Comparison of ENCODE assay signal across 17 cellular contexts in genomic region chr4:159146454-159146853, GRCh38. TPM values are rescaled to one million over a fixed set of nuclear protein-coding genes. Genes with fewer than 3 reads are reported as not detected.
DNase-seq lines count a peak whose midpoint lies in the region; ATAC-seq and TF ChIP-seq lines count a peak whose summit lies in the region.
"Had no signal": no experiment of that assay in that cellular context is flagged by ENCODE, and none has a peak within 500 bp of the region (broad histone marks: within the 10 kb centered on the region; RNA-seq: fewer than 3 reads in every experiment).

No MANE protein-coding gene starts in this region.

- no peak for TF ChIP-seq CTCF in IMR-90 (conservative IDR thresholded peaks at IDR 0.05; ENCODE audit: low read depth, low read length)
- no peak for TF ChIP-seq CTCF in epithelial cell of esophagus (IDR thresholded peaks at IDR 0.05; ENCODE audit: insufficient read depth, low read depth, low read length, missing control alignments)
- no peak for TF ChIP-seq CTCF in natural killer cell (IDR thresholded peaks at IDR 0.05)

- H3K18ac ChIP-seq in IMR-90 (ENCODE audit: low read depth, low read length) = peak overlapping the region; percentile 72

- TF ChIP-seq RAD21 in IMR-90 (IDR thresholded peaks at IDR 0.05; ENCODE audit: low read length) = no peak

- H2BK15ac ChIP-seq in IMR-90 (ENCODE audit: low read depth, low read length) = no peak overlapping the region

- H3K23ac ChIP-seq in IMR-90 (ENCODE audit: low read depth, low read length) = 0 out of 2 replicates have a peak overlapping the region, but pooled peaks have one; percentile 62

- no TSS peak for BruUV-seq in IMR-90 (replicated peaks; lab: Mats Ljungman, UMichigan)

- no peaks in the 10 kb centered on the region for H3K9me3 ChIP-seq in IMR-90 (ENCODE audit: control insufficient read depth, insufficient read depth, low read length)
- H3K9me3 ChIP-seq: BLaER1 treated with 17β-estradiol and CSF1 and Interleukin-3, amounts not matched to agents 10 nM and 100 nM; HAP-1 had no signal

- H3K79me1 ChIP-seq in IMR-90 (ENCODE audit: low read depth in 1 of 2, low read length in 2 of 2) = peaks cover 19 to 45% of the 10 kb centered on the region in 2 experiments

- no peak overlapping the region for H2AK9ac ChIP-seq in IMR-90 (replicated peaks; ENCODE audit: low read depth, low read length, poor library complexity)

- peaks cover 8% of the 10 kb centered on the region for H3K4me1 ChIP-seq in IMR-90 (ENCODE audit: control insufficient read depth, insufficient read depth, low read length)
- H3K4me1 ChIP-seq: HAP-1 had no signal

- H2AFZ ChIP-seq in IMR-90 (replicated peaks; ENCODE audit: low read length, poor library complexity) = no peak overlapping the region

- no peaks in the 10 kb centered on the region for H3K36me3 ChIP-seq in IMR-90 (ENCODE audit: control insufficient read depth, insufficient read depth, low read length)
- H3K36me3 ChIP-seq: BLaER1 treated with 17β-estradiol and CSF1 and Interleukin-3, amounts not matched to agents 10 nM and 100 nM; HAP-1 had no signal

- H3K9me1 ChIP-seq in IMR-90 (ENCODE audit: insufficient read depth, low read length) = peaks cover 7% of the 10 kb centered on the region

- TF ChIP-seq POLR2A in IMR-90 (IDR thresholded peaks at IDR 0.05; ENCODE audit: low read depth, low read length) = no peak

- H2BK5ac ChIP-seq in IMR-90 (ENCODE audit: low read depth, low read length, poor library complexity, severe bottlenecking) = peak overlapping the region; percentile 8

- no peak overlapping the region for H3K56ac ChIP-seq in IMR-90 (ENCODE audit: extremely low read depth, insufficient read depth, low read length)

- intact Hi-C loops in IMR-90 (cut with micrococcal nuclease) (no loop called here), natural killer cell (cut with micrococcal nuclease) (no loop called here)

- no peak overlapping the region for H3K4me3 ChIP-seq in IMR-90 (ENCODE audit: insufficient read depth, low read depth, low read length)
- no peak overlapping the region for H3K4me3 ChIP-seq in epithelial cell of esophagus (ENCODE audit: low read length)
- H3K4me3 ChIP-seq: BLaER1 treated with 17β-estradiol and CSF1 and Interleukin-3, amounts not matched to agents 10 nM and 100 nM; HAP-1 had no signal

- 0 out of 2 replicates have a peak overlapping the region, but pooled peaks have one; percentile 40 for H3K14ac ChIP-seq in IMR-90 (replicated peaks; ENCODE audit: low read depth, low read length)

- peak overlapping the region; percentile 75 for H3K4me2 ChIP-seq in IMR-90 (ENCODE audit: low read depth, low read length)
- H3K4me2 ChIP-seq: BLaER1 treated with 17β-estradiol and CSF1 and Interleukin-3, amounts not matched to agents 10 nM and 100 nM had no signal

- in situ Hi-C loops in IMR-90 (cut with MboI; ENCODE audit: low sequenced_read_pairs) = no loop called here

- peaks cover 9% of the 10 kb centered on the region; the same call in 1 of the 2 replicates for H4K20me1 ChIP-seq in IMR-90 (ENCODE audit: insufficient read depth, low read length)

- no peak overlapping the region for H3K4me3 Mint-ChIP-seq in natural killer cell

- no peaks in the 10 kb centered on the region for H3K9me3 Mint-ChIP-seq in natural killer cell

- ATAC-seq in IMR-90 (ENCODE audit: low read depth) = no peak; the same call in 1 of the 2 replicates
- ATAC-seq in natural killer cell = no peak
- ATAC-seq in GM19351 (IDR thresholded peaks at IDR 0.05; ENCODE audit: unreplicated experiment) = no peak
- ATAC-seq: Panc1 had no signal

- DNase-seq in DMS153 (lab: John Stamatoyannopoulos, UW) = peak; percentile 19
- no peak for DNase-seq in DMS153 treated with DMSO at 0.1 percent for 48 hours (lab: John Stamatoyannopoulos, UW; ENCODE audit: unreplicated experiment)
- DNase-seq in IMR-90 = peak; percentile 9
- peak; percentile 70 for DNase-seq in OCI-M1 (lab: John Stamatoyannopoulos, UW)
- peak; percentile 46 for DNase-seq in epithelial cell of esophagus (ENCODE audit: low read depth)
- DNase-seq in nucleus accumbens (lab: John Stamatoyannopoulos, UW) = no peak
- no peak for DNase-seq in natural killer cell
- DNase-seq: DMS 273 treated with DMSO at 0.1 percent for 48 hours, Kasumi-1, NCI-H1436, NCI-H774, SHP77 had no signal

- H3K27ac ChIP-seq in IMR-90 (ENCODE audit: insufficient read depth, low read length) = peak overlapping the region; percentile 40; the same call in 1 of the 2 replicates
- H3K27ac ChIP-seq: 22Rv1; BLaER1 treated with 17β-estradiol and CSF1 and Interleukin-3, amounts not matched to agents 10 nM and 100 nM had no signal

- POLR2A ChIA-PET in IMR-90 (lab: Charles Lee; ENCODE audit: unreplicated experiment) = interaction anchor here (0.6 kb wide), 1 partner anchor 9 kb away, joined by 5 read pairs; no protein-coding TSS in a partner anchor

- H4K8ac ChIP-seq in IMR-90 (ENCODE audit: low read depth in 2 of 2, low read length in 2 of 2) = no peak overlapping the region; a peak in 1 of 4 replicates

- peak overlapping the region; percentile 78; the same call in 1 of the 2 replicates for H4K5ac ChIP-seq in IMR-90 (ENCODE audit: low read depth, low read length)

- H3K27me3 Mint-ChIP-seq in natural killer cell (ENCODE audit: low read depth in 2 of 2) = peaks cover 0 to 2% of the 10 kb centered on the region in 2 donors

- H3K36me3 Mint-ChIP-seq in natural killer cell = no peaks in the 10 kb centered on the region

- peak overlapping the region; percentile 35; the same call in 1 of the 2 replicates for H3K4ac ChIP-seq in IMR-90 (ENCODE audit: low read depth, low read length)

- no peak overlapping the region for H2BK120ac ChIP-seq in IMR-90 (ENCODE audit: low read depth, low read length)

- no peak overlapping the region for H2AK5ac ChIP-seq in IMR-90 (ENCODE audit: low read depth, low read length)

- dilution Hi-C loops in IMR-90 (cut with HindIII; ENCODE audit: low sequenced_read_pairs, unreplicated experiment) = no loop called here

- H3K4me1 Mint-ChIP-seq in natural killer cell = no peaks in the 10 kb centered on the region

- no peaks in the 10 kb centered on the region for H3K27me3 ChIP-seq in IMR-90 (ENCODE audit: control insufficient read depth, insufficient read depth, low read length)
- H3K27me3 ChIP-seq: BLaER1 treated with 17β-estradiol and CSF1 and Interleukin-3, amounts not matched to agents 10 nM and 100 nM had no signal

- no peak overlapping the region for H3K27ac Mint-ChIP-seq in natural killer cell

- H2BK20ac ChIP-seq in IMR-90 (ENCODE audit: low read depth, low read length) = no peak overlapping the region

- no peak overlapping the region for H4K91ac ChIP-seq in IMR-90 (ENCODE audit: insufficient read depth, low read depth, low read length)

- no peak overlapping the region for H3K9ac ChIP-seq in IMR-90 (ENCODE audit: low read depth, low read length)
- H3K9ac ChIP-seq: BLaER1 treated with 17β-estradiol and CSF1 and Interleukin-3, amounts not matched to agents 10 nM and 100 nM had no signal

- CTCF ChIA-PET in IMR-90 (lab: Yijun Ruan, JAX) = no interaction called here

TF ChIP-seq in IMR-90, 13 proteins besides CTCF, POLR2A, EP300 and RAD21:
- TF ChIP-seq MAFK (IDR thresholded peaks at IDR 0.05; ENCODE audit: low read depth, low read length) (no peak), BHLHE40 (IDR thresholded peaks at IDR 0.05; ENCODE audit: low read depth, low read length) (no peak), RCOR1 (IDR thresholded peaks at IDR 0.05; ENCODE audit: insufficient replicate concordance, low read length) (no peak), CHD1 (IDR thresholded peaks at IDR 0.05; ENCODE audit: low read depth, low read length) (no peak), NFE2L2 (IDR thresholded peaks at IDR 0.05; ENCODE audit: low read depth, low read length) (no peak), MXI1 (IDR thresholded peaks at IDR 0.05; ENCODE audit: borderline replicate concordance, low read depth, low read length) (no peak), USF2 (IDR thresholded peaks at IDR 0.05; ENCODE audit: low read depth, low read length) (no peak), MAZ (IDR thresholded peaks at IDR 0.05; ENCODE audit: borderline replicate concordance, low read depth, low read length) (no peak), RFX5 (IDR thresholded peaks at IDR 0.05; ENCODE audit: low read depth, low read length) (no peak), CEBPB (IDR thresholded peaks at IDR 0.05; ENCODE audit: low read depth, low read length) (no peak), ELK1 (IDR thresholded peaks at IDR 0.05; ENCODE audit: borderline replicate concordance, low read depth, low read length) (no peak), SMC3 (IDR thresholded peaks at IDR 0.05; ENCODE audit: low read depth, low read length) (no peak)

RNA-seq across cellular contexts. Expression of gene RAPGEF2, which starts 43.6 kb away (rescaled TPM):
- total RNA-seq in IMR-90 (2012; rRNA removed) (109 and 126 TPM in 2 replicates), natural killer cell (10 to 100 TPM; 21.9 to 55.6 (median 27.6) TPM)
- polyA plus RNA-seq in IMR-90 (2012; rRNA removed) = 25.6 and 27.6 TPM in 2 replicates
- 7.5 and 8.0 TPM in 2 replicates for polyA plus RNA-seq in IMR-90 (2012; cell fraction: cytosol; rRNA removed)
- polyA plus RNA-seq in IMR-90 (2012; cell fraction: nucleus; rRNA removed; ENCODE audit: low replicate concordance) = 19.5 and 127 TPM in 2 replicates

Comparison
In these comparisons a context has a peak if more than half of its experiments do, and no peak if none do; other contexts are left out.
1. DNase-seq: peak in DMS153 (single experiment), IMR-90 (single experiment), OCI-M1 (single experiment) and epithelial cell of esophagus (single experiment); none in DMS153 treated with DMSO at 0.1 percent for 48 hours (single experiment), nucleus accumbens (0 of 56) and natural killer cell (single experiment).